In the genomic region with DNA sequence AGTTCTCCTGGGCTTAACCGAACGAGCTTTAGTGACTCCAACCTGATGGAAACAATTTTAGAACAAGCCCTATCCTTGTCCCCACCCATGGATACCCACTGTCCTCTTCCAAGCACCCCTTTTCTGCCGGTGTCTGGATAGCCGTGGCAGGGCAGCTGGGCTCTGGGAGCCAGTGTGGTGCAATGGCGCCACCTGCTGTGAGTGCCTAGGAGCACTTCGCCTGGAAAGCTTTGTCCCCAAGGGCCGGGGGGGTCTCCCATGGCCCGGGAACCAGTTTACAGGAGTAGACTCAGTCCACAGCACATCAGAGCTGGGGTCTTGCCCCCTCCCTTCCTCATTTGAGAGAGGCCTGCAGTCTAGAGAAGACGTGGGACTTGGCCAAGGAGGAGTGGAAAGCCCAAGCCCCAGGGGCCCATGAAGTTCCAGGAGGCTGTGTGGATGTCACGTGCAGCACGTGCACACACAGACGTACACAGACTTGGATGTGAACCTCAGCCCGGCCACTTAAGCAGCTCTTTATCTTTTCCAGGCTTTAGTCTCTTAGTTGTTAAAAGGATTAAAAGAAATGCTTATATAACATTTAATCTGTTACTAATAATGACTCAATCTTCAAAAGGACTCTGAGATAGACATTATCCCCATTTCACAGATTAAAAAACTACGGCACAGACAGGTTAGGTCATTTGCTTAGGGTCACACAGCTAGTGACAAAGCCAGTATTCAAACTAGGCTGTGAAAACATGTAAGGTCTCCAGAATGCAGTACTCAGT, we compare ENCODE assay signal across 8 cellular contexts. TPM values are rescaled to one million over a fixed set of nuclear protein-coding genes. Genes with fewer than 3 reads are reported as not detected.
A peak's percentile ranks its signal among the peaks of the same experiment; 100 is the strongest.
DNase-seq lines count a peak whose midpoint lies in the region; ATAC-seq lines count a peak whose summit lies in the region.

No MANE protein-coding gene starts in this region.

- DNase-seq in DMS153 (lab: John Stamatoyannopoulos, UW) (peak; percentile 35), DMS153 treated with DMSO at 0.1 percent for 48 hours (lab: John Stamatoyannopoulos, UW; ENCODE audit: unreplicated experiment) (no peak), NCI-H187 (lab: John Stamatoyannopoulos, UW) (peak; percentile 35 to 40), medulla oblongata (ENCODE audit: extremely low spot score) (peak; percentile 80)
- DNase-seq in activated CD4-positive, alpha-beta T cell treated with anti-CD3 and anti-CD28 coated beads, Interleukin-2, amount 10 ng/mL, durations not matched to agents 24 days and 14 days: peak; percentile 85
- DNase-seq in effector memory CD4-positive, alpha-beta T cell: peak in 2 of 3 donors; percentile 12 to 32

- intact Hi-C loops in activated CD4-positive, alpha-beta T cell treated with anti-CD3 and anti-CD28 coated beads, Interleukin-2, amount 10 ng/mL, durations not matched to agents 24 days and 14 days (cut with micrococcal nuclease): loop anchor here (2.0 kb wide), 1 partner anchor 42 kb away; no protein-coding TSS in a partner anchor

- no peaks in the 10 kb centered on the region for H3K9me3 ChIP-seq in effector memory CD4-positive, alpha-beta T cell (ENCODE audit: control insufficient read depth, low read length)
- H3K9me3 ChIP-seq in subcutaneous abdominal adipose tissue (ENCODE audit: control insufficient read depth in 5 of 5, low read length in 5 of 5): no peaks in the 10 kb centered on the region

- H3K4me3 Mint-ChIP-seq in activated CD4-positive, alpha-beta T cell treated with anti-CD3 and anti-CD28 coated beads, Interleukin-2, amount 10 ng/mL, durations not matched to agents 24 days and 14 days: no peak overlapping the region

- peaks cover 28% of the 10 kb centered on the region for H3K36me3 Mint-ChIP-seq in activated CD4-positive, alpha-beta T cell treated with anti-CD3 and anti-CD28 coated beads, Interleukin-2, amount 10 ng/mL, durations not matched to agents 24 days and 14 days (ENCODE audit: low read depth)

- no peaks in the 10 kb centered on the region for H3K27me3 ChIP-seq in effector memory CD4-positive, alpha-beta T cell (replicated peaks; ENCODE audit: control insufficient read depth, insufficient read depth, low read length, poor library complexity, severe bottlenecking)
- H3K27me3 ChIP-seq in subcutaneous abdominal adipose tissue (ENCODE audit: control insufficient read depth in 5 of 5, insufficient read depth in 4 of 5, low read length in 5 of 5): no peaks in the 10 kb centered on the region

- H3K4me1 Mint-ChIP-seq in activated CD4-positive, alpha-beta T cell treated with anti-CD3 and anti-CD28 coated beads, Interleukin-2, amount 10 ng/mL, durations not matched to agents 24 days and 14 days: peaks cover 7% of the 10 kb centered on the region

- no peak overlapping the region for H3K9ac ChIP-seq in subcutaneous abdominal adipose tissue (ENCODE audit: low read length in 5 of 5)

- H3K36me3 ChIP-seq in effector memory CD4-positive, alpha-beta T cell (ENCODE audit: control insufficient read depth, insufficient read depth, low read length): peaks cover 21% of the 10 kb centered on the region
- peaks cover 0 to 45% (median 23%) of the 10 kb centered on the region in 5 donors for H3K36me3 ChIP-seq in subcutaneous abdominal adipose tissue (ENCODE audit: control insufficient read depth in 5 of 5, insufficient read depth in 5 of 5, low read length in 5 of 5)

- H3K9me3 Mint-ChIP-seq in activated CD4-positive, alpha-beta T cell treated with anti-CD3 and anti-CD28 coated beads, Interleukin-2, amount 10 ng/mL, durations not matched to agents 24 days and 14 days: no peaks in the 10 kb centered on the region

- no peak overlapping the region for H3K27ac Mint-ChIP-seq in activated CD4-positive, alpha-beta T cell treated with anti-CD3 and anti-CD28 coated beads, Interleukin-2, amount 10 ng/mL, durations not matched to agents 24 days and 14 days

- H3K27me3 Mint-ChIP-seq in activated CD4-positive, alpha-beta T cell treated with anti-CD3 and anti-CD28 coated beads, Interleukin-2, amount 10 ng/mL, durations not matched to agents 24 days and 14 days: peaks cover 6% of the 10 kb centered on the region

- H3K27ac ChIP-seq in effector memory CD4-positive, alpha-beta T cell (ENCODE audit: insufficient read depth, low read length, poor library complexity, severe bottlenecking): no peak overlapping the region
- peak overlapping the region; percentile 18 for H3K27ac ChIP-seq in subcutaneous abdominal adipose tissue (ENCODE audit: low read depth, low read length)

- H3K4me1 ChIP-seq in effector memory CD4-positive, alpha-beta T cell (ENCODE audit: control insufficient read depth, insufficient read depth, low read length, poor library complexity, severe bottlenecking): no peaks in the 10 kb centered on the region
- H3K4me1 ChIP-seq in subcutaneous abdominal adipose tissue (ENCODE audit: control insufficient read depth in 5 of 5, insufficient read depth in 5 of 5, low read length in 5 of 5): peaks cover 0 to 23% (median 13%) of the 10 kb centered on the region in 5 donors

- no peak overlapping the region for H3K4me3 ChIP-seq in effector memory CD4-positive, alpha-beta T cell (ENCODE audit: insufficient read depth, low read depth, low read length, poor library complexity, severe bottlenecking)
- no peak overlapping the region for H3K4me3 ChIP-seq in subcutaneous abdominal adipose tissue (ENCODE audit: low read depth in 1 of 5, low read length in 5 of 5)

- ATAC-seq in GM18907 (IDR thresholded peaks at IDR 0.05; ENCODE audit: unreplicated experiment): no peak

RNA-seq across cellular contexts. Expression of a gene that starts 40.9 kb away (rescaled TPM):
- total RNA-seq in activated CD4-positive, alpha-beta T cell treated with anti-CD3 and anti-CD28 coated beads, Interleukin-2, amount 10 ng/mL, durations not matched to agents 24 days and 14 days: not detected in 2 replicates

RNA-seq across cellular contexts. Expression of a gene that starts 57.3 kb away (rescaled TPM):
- total RNA-seq in activated CD4-positive, alpha-beta T cell treated with anti-CD3 and anti-CD28 coated beads, Interleukin-2, amount 10 ng/mL, durations not matched to agents 24 days and 14 days: 64.5 and 66.4 TPM in 2 replicates
